In genomic region chr4:17997129-17997528, GRCh38 we compare ENCODE assay signal across 35 cellular contexts.
"Had no signal": no experiment of that assay in that cellular context is flagged by ENCODE, and none has a peak within 500 bp of the region (broad histone marks: within the 10 kb centered on the region; RNA-seq: fewer than 3 reads in every experiment).

No MANE protein-coding gene starts in this region.

- DNase-seq: activated CD4-positive, alpha-beta T cell treated with anti-CD3 and anti-CD28 coated beads for 48 hours; activated CD4-positive, alpha-beta T cell treated with anti-CD3 and anti-CD28 coated beads, Interleukin-2, amount 50 U/mL, for 48 hours; activated CD8-positive, alpha-beta memory T cell treated with anti-CD3 and anti-CD28 coated beads for 24 hours; activated effector memory CD4-positive, alpha-beta T cell treated with Interleukin-2 at 50 U/mL for 16 hours; activated naive CD4-positive, alpha-beta T cell treated with Interleukin-2 at 50 U/mL for 16 hours; activated naive CD8-positive, alpha-beta T cell treated with anti-CD3 and anti-CD28 coated beads, Interleukin-2, amount 10 ng/mL, durations not matched to agents 7 days and 5 days; brain microvascular endothelial cell; central memory CD4-positive, alpha-beta T cell; dermis blood vessel endothelial cell; effector CD8-positive, alpha-beta T cell; esophagus squamous epithelium; gastrocnemius medialis; glutamatergic neuron; islet precursor cell; left cardiac atrium; midbrain; naive thymus-derived CD4-positive, alpha-beta T cell; nucleus accumbens; pancreas; retina; stimulated activated CD4-positive, alpha-beta T cell treated with anti-CD3 and anti-CD28 coated beads, Interleukin-12 subunit alpha, Interleukin-12 subunit beta, amount 100 ng/mL, for 4 hours; stimulated activated CD4-positive, alpha-beta T cell treated with anti-CD3 and anti-CD28 coated beads, Interleukin-4, amount 100 ng/mL, for 1 hour; stimulated activated CD8-positive, alpha-beta memory T cell treated with anti-CD3 and anti-CD28 coated beads, Interleukin-4, amount 100 ng/mL, for 48 hours; stimulated activated naive CD8-positive, alpha-beta T cell treated with anti-CD3 and anti-CD28 coated beads, Interleukin-15, amount 100 ng/mL, for 72 hours; substantia nigra; thyroid gland; upper lobe of left lung had no signal

- FAIRE-seq: astrocyte had no signal

- ATAC-seq: activated CD4-positive, CD25-positive, alpha-beta regulatory T cell treated with anti-CD3 and anti-CD28 coated beads, Interleukin-2, amount 50 U/mL, for 24 hours; gastrocnemius medialis; left cardiac atrium; naive thymus-derived CD4-positive, alpha-beta T cell; pancreas; sciatic nerve; stimulated activated memory B cell treated with anti-CD40 and anti-IgM and Interleukin-4, amounts not matched to agents 10 μg/mL and 1 μg/mL and 100 μg/mL, for 72 hours; stimulated activated naive CD8-positive, alpha-beta T cell treated with anti-CD3 and anti-CD28 coated beads, Interleukin-15, amount 100 ng/mL, for 72 hours had no signal

- H3K4me3 ChIP-seq: esophagus squamous epithelium, gastrocnemius medialis, hepatocyte, pancreas, prostate gland, skin epidermis, thyroid gland, upper lobe of left lung, vagina had no signal

- H3K4me1 ChIP-seq: gastrocnemius medialis, prostate gland, thyroid gland, upper lobe of left lung, vagina had no signal

- H3K27ac ChIP-seq: brain microvascular endothelial cell, esophagus squamous epithelium, gastrocnemius medialis, hepatocyte, pancreas, prostate gland, thyroid gland, upper lobe of left lung, vagina had no signal

- H3K27me3 ChIP-seq: brain microvascular endothelial cell, esophagus squamous epithelium, gastrocnemius medialis, hepatocyte, pancreas, thyroid gland, upper lobe of left lung, vagina had no signal

- H3K36me3 ChIP-seq: brain microvascular endothelial cell, esophagus squamous epithelium, gastrocnemius medialis, pancreas, prostate gland, thyroid gland, upper lobe of left lung, vagina had no signal
